Comparison of ENCODE assay signal across 33 cellular contexts in the genomic region with DNA sequence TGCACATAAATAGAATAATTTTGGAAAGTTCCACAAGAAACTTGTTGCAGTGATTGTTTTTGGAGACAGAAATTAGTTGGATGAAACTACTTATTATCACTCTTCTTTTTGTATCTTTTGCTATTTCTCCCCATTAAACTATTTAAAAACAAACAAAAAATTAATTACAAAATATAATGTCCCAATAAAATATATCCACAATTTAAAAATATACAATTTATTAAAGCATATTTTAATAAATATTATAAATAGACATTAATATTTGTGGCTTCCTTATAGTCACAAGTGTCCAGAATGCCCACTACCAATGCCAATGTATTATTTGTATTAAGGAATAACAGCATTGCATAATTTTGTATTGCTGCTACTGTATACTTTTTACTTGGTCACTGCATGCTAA.
"Had no signal": no experiment of that assay in that cellular context is flagged by ENCODE, and none has a peak within 500 bp of the region (broad histone marks: within the 10 kb centered on the region; RNA-seq: fewer than 3 reads in every experiment).

No MANE protein-coding gene starts in this region.

- H3K36me3 ChIP-seq: ascending aorta, breast epithelium, cardiac muscle cell had no signal

- ATAC-seq: activated CD4-positive, alpha-beta T cell treated with anti-CD3 and anti-CD28 coated beads for 36 hours; activated CD8-positive, alpha-beta memory T cell treated with anti-CD3 and anti-CD28 coated beads, Interleukin-2, amount 10 ng/mL, durations not matched to agents 7 days and 5 days; activated CD8-positive, alpha-beta T cell treated with anti-CD3 and anti-CD28 coated beads, Interleukin-2, amount 10 ng/mL, durations not matched to agents 7 days and 5 days; activated naive CD4-positive, alpha-beta T cell treated with anti-CD3 and anti-CD28 coated beads, Interleukin-2, amount 50 U/mL, for 72 hours; effector memory CD8-positive, alpha-beta T cell had no signal

- FAIRE-seq: endothelial cell of umbilical vein had no signal

- H3K27ac Mint-ChIP-seq: activated CD4-positive, alpha-beta memory T cell treated with anti-CD3 and anti-CD28 coated beads for 36 hours; activated CD4-positive, alpha-beta T cell treated with anti-CD3 and anti-CD28 coated beads for 36 hours; activated CD4-positive, alpha-beta T cell treated with anti-CD3 and anti-CD28 coated beads, Interleukin-2, amount 10 ng/mL, durations not matched to agents 24 days and 14 days; activated CD8-positive, alpha-beta memory T cell treated with anti-CD3 and anti-CD28 coated beads, Interleukin-2, amount 10 ng/mL, durations not matched to agents 7 days and 5 days; activated CD8-positive, alpha-beta T cell treated with anti-CD3 and anti-CD28 coated beads, Interleukin-2, amount 10 ng/mL, durations not matched to agents 7 days and 5 days; activated naive CD4-positive, alpha-beta T cell treated with anti-CD3 and anti-CD28 coated beads for 36 hours; activated naive CD4-positive, alpha-beta T cell treated with anti-CD3 and anti-CD28 coated beads, Interleukin-2, amount 50 U/mL, for 72 hours; activated naive CD8-positive, alpha-beta T cell treated with anti-CD3 and anti-CD28 coated beads, Interleukin-2, amount 10 ng/mL, durations not matched to agents 7 days and 5 days; activated T-helper 1 cell treated with anti-CD3 and anti-CD28 coated beads, Interleukin-12 subunit alpha, Interleukin-12 subunit beta, Interleukin-2, Interleukin-4 antibody, amounts not matched to agents 30 ng/mL and 10 ng/mL and 1 ng/mL, durations not matched to agents 14 hours and 24 hours and 36 hours; activated T-helper 2 cell treated with anti-CD3 and anti-CD28 coated beads, Interferon-gamma antibody, Interleukin-2, Interleukin-4, amounts not matched to agents 10 μg/mL and 5 μg/mL and 100 μg/mL, durations not matched to agents 14 hours and 24 hours and 36 hours; brain; dendritic cell treated with granulocyte-macrophage colony-stimulating factor and Interleukin-4, amounts not matched to agents 40 ng/mL and 50 ng/mL, for 4 days; effector memory CD8-positive, alpha-beta T cell had no signal

- H3K27me3 ChIP-seq: ascending aorta, breast epithelium, cardiac muscle cell, esophagus squamous epithelium had no signal

- H3K4me1 Mint-ChIP-seq: activated CD4-positive, alpha-beta T cell treated with anti-CD3 and anti-CD28 coated beads for 36 hours; activated CD8-positive, alpha-beta memory T cell treated with anti-CD3 and anti-CD28 coated beads, Interleukin-2, amount 10 ng/mL, durations not matched to agents 7 days and 5 days; activated naive CD8-positive, alpha-beta T cell treated with anti-CD3 and anti-CD28 coated beads, Interleukin-2, amount 10 ng/mL, durations not matched to agents 7 days and 5 days; brain had no signal

- H3K4me3 ChIP-seq: ascending aorta, breast epithelium, cardiac muscle cell, coronary artery, esophagus squamous epithelium had no signal

- DNase-seq: activated CD4-positive, alpha-beta memory T cell treated with anti-CD3 and anti-CD28 coated beads for 36 hours; activated CD4-positive, alpha-beta T cell treated with anti-CD3 and anti-CD28 coated beads for 36 hours; activated CD4-positive, alpha-beta T cell treated with anti-CD3 and anti-CD28 coated beads, Interleukin-2, amount 10 ng/mL, durations not matched to agents 24 days and 14 days; activated CD4-positive, CD25-positive, alpha-beta regulatory T cell; activated CD4-positive, CD25-positive, alpha-beta regulatory T cell treated with anti-CD3 and anti-CD28 coated beads, Interleukin-2, amount 50 U/mL, for 72 hours; activated CD8-positive, alpha-beta memory T cell treated with anti-CD3 and anti-CD28 coated beads, Interleukin-2, amount 10 ng/mL, durations not matched to agents 7 days and 5 days; activated CD8-positive, alpha-beta memory T cell treated with anti-CD3 and anti-CD28 coated beads, Interleukin-2, amount 50 U/mL, for 4 hours; activated CD8-positive, alpha-beta T cell treated with anti-CD3 and anti-CD28 coated beads, Interleukin-2, amount 10 ng/mL, durations not matched to agents 7 days and 5 days; activated effector memory CD4-positive, alpha-beta T cell treated with anti-CD3 and anti-CD28 coated beads, Interleukin-2, amount 50 U/mL, for 16 hours; activated naive CD4-positive, alpha-beta T cell treated with anti-CD3 and anti-CD28 coated beads for 36 hours; activated naive CD8-positive, alpha-beta T cell treated with anti-CD3 and anti-CD28 coated beads, Interleukin-2, amount 10 ng/mL, durations not matched to agents 7 days and 5 days; activated T-cell treated with anti-CD3 and anti-CD28 coated beads, Interleukin-2, amount 50 U/mL, for 1 hour; activated T-cell treated with anti-CD3 and anti-CD28 coated beads, Interleukin-2, amount 50 U/mL, for 48 hours; central memory CD4-positive, alpha-beta T cell; cerebellar nuclear complex; effector CD4-positive, alpha-beta T cell; effector memory CD8-positive, alpha-beta T cell; esophagus squamous epithelium; foreskin melanocyte; head of caudate nucleus; T-helper 2 cell had no signal

- H3K9me3 ChIP-seq: ascending aorta, breast epithelium, esophagus squamous epithelium had no signal

- H3K27me3 Mint-ChIP-seq: activated CD4-positive, alpha-beta memory T cell treated with anti-CD3 and anti-CD28 coated beads for 36 hours; activated CD4-positive, alpha-beta T cell treated with anti-CD3 and anti-CD28 coated beads for 36 hours; activated CD4-positive, alpha-beta T cell treated with anti-CD3 and anti-CD28 coated beads, Interleukin-2, amount 10 ng/mL, durations not matched to agents 24 days and 14 days; activated CD8-positive, alpha-beta memory T cell treated with anti-CD3 and anti-CD28 coated beads, Interleukin-2, amount 10 ng/mL, durations not matched to agents 7 days and 5 days; activated naive CD8-positive, alpha-beta T cell treated with anti-CD3 and anti-CD28 coated beads, Interleukin-2, amount 10 ng/mL, durations not matched to agents 7 days and 5 days; brain; dendritic cell treated with granulocyte-macrophage colony-stimulating factor and Interleukin-4, amounts not matched to agents 40 ng/mL and 50 ng/mL, for 4 days; effector memory CD8-positive, alpha-beta T cell had no signal

- H3K9me3 Mint-ChIP-seq: activated naive CD4-positive, alpha-beta T cell treated with anti-CD3 and anti-CD28 coated beads for 36 hours; activated naive CD8-positive, alpha-beta T cell treated with anti-CD3 and anti-CD28 coated beads, Interleukin-2, amount 10 ng/mL, durations not matched to agents 7 days and 5 days; activated T-helper 1 cell treated with anti-CD3 and anti-CD28 coated beads, Interleukin-12 subunit alpha, Interleukin-12 subunit beta, Interleukin-2, Interleukin-4 antibody, amounts not matched to agents 30 ng/mL and 10 ng/mL and 1 ng/mL, durations not matched to agents 14 hours and 24 hours and 36 hours; activated T-helper 2 cell treated with anti-CD3 and anti-CD28 coated beads, Interferon-gamma antibody, Interleukin-2, Interleukin-4, amounts not matched to agents 10 μg/mL and 5 μg/mL and 100 μg/mL, durations not matched to agents 14 hours and 24 hours and 36 hours; dendritic cell treated with granulocyte-macrophage colony-stimulating factor and Interleukin-4, amounts not matched to agents 40 ng/mL and 50 ng/mL, for 4 days; effector memory CD8-positive, alpha-beta T cell had no signal

- H3K27ac ChIP-seq: ascending aorta, breast epithelium, cardiac muscle cell, coronary artery, epithelial cell of prostate, esophagus squamous epithelium, VCaP had no signal

- H3K4me3 Mint-ChIP-seq: activated CD4-positive, alpha-beta memory T cell treated with anti-CD3 and anti-CD28 coated beads for 36 hours; activated CD4-positive, alpha-beta T cell treated with anti-CD3 and anti-CD28 coated beads for 36 hours; activated CD4-positive, alpha-beta T cell treated with anti-CD3 and anti-CD28 coated beads, Interleukin-2, amount 10 ng/mL, durations not matched to agents 24 days and 14 days; activated CD8-positive, alpha-beta memory T cell treated with anti-CD3 and anti-CD28 coated beads, Interleukin-2, amount 10 ng/mL, durations not matched to agents 7 days and 5 days; activated CD8-positive, alpha-beta T cell treated with anti-CD3 and anti-CD28 coated beads, Interleukin-2, amount 10 ng/mL, durations not matched to agents 7 days and 5 days; activated naive CD4-positive, alpha-beta T cell treated with anti-CD3 and anti-CD28 coated beads for 36 hours; activated naive CD8-positive, alpha-beta T cell treated with anti-CD3 and anti-CD28 coated beads, Interleukin-2, amount 10 ng/mL, durations not matched to agents 7 days and 5 days; activated T-helper 1 cell treated with anti-CD3 and anti-CD28 coated beads, Interleukin-12 subunit alpha, Interleukin-12 subunit beta, Interleukin-2, Interleukin-4 antibody, amounts not matched to agents 30 ng/mL and 10 ng/mL and 1 ng/mL, durations not matched to agents 14 hours and 24 hours and 36 hours; brain; dendritic cell treated with granulocyte-macrophage colony-stimulating factor and Interleukin-4, amounts not matched to agents 40 ng/mL and 50 ng/mL, for 4 days; effector memory CD8-positive, alpha-beta T cell had no signal
